In genomic region chr9:131475956-131476776, GRCh38 we compare ENCODE assay signal across 1 cellular context.
TF ChIP-seq lines count a peak whose summit lies in the region.

No MANE protein-coding gene starts in this region.

TF ChIP-seq in K562, 482 proteins besides CTCF, POLR2A, EP300 and RAD21:
- TF ChIP-seq ZNF197 (CRISPR knock-in tag; IDR thresholded peaks at IDR 0.05; ENCODE audit: low read depth) (no peak), RBM22 (IDR thresholded peaks at IDR 0.05; ENCODE audit: low read depth, low read length, poor library complexity, severe bottlenecking) (peak; percentile 76), EZH2 (IDR thresholded peaks at IDR 0.05; ENCODE audit: borderline replicate concordance, low read depth, low read length) (no peak), SMC3 (conservative IDR thresholded peaks at IDR 0.05; ENCODE audit: insufficient read depth, low read depth, low read length) (0 out of 2 replicates have a peak, but pooled peaks have one; percentile 21), NR3C1 (CRISPR knock-in tag; IDR thresholded peaks at IDR 0.05) (no peak), ZNF316 (IDR thresholded peaks at IDR 0.05) (no peak), POLR2G (IDR thresholded peaks at IDR 0.05; ENCODE audit: low read depth, low read length) (peak; percentile 56), ASH1L (IDR thresholded peaks at IDR 0.05; ENCODE audit: borderline replicate concordance, low read depth, partially characterized antibody) (no peak), ZNF57 (CRISPR knock-in tag; IDR thresholded peaks at IDR 0.05) (no peak), ZFX (CRISPR knock-in tag; IDR thresholded peaks at IDR 0.05) (0 out of 2 replicates have a peak, but pooled peaks have one; percentile 19), ZNF124 (CRISPR knock-in tag; IDR thresholded peaks at IDR 0.05) (no peak), RB1 (IDR thresholded peaks at IDR 0.05; ENCODE audit: low read depth) (0 out of 2 replicates have a peak, but pooled peaks have one; percentile 13), RFX1 (IDR thresholded peaks at IDR 0.05) (no peak), MTA1 (IDR thresholded peaks at IDR 0.05; ENCODE audit: borderline replicate concordance) (no peak), TFAP4 (CRISPR knock-in tag; IDR thresholded peaks at IDR 0.05; ENCODE audit: borderline replicate concordance) (no peak)
- TF ChIP-seq, protein P1, sequence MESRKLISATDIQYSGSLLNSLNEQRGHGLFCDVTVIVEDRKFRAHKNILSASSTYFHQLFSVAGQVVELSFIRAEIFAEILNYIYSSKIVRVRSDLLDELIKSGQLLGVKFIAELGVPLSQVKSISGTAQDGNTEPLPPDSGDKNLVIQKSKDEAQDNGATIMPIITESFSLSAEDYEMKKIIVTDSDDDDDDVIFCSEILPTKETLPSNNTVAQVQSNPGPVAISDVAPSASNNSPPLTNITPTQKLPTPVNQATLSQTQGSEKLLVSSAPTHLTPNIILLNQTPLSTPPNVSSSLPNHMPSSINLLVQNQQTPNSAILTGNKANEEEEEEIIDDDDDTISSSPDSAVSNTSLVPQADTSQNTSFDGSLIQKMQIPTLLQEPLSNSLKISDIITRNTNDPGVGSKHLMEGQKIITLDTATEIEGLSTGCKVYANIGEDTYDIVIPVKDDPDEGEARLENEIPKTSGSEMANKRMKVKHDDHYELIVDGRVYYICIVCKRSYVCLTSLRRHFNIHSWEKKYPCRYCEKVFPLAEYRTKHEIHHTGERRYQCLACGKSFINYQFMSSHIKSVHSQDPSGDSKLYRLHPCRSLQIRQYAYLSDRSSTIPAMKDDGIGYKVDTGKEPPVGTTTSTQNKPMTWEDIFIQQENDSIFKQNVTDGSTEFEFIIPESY (CRISPR knock-in tag; IDR thresholded peaks at IDR 0.05), result peak; percentile 41; the same call in 1 of the 2 replicates
